Comparison of ENCODE assay signal across 10 cellular contexts in the genomic region with DNA sequence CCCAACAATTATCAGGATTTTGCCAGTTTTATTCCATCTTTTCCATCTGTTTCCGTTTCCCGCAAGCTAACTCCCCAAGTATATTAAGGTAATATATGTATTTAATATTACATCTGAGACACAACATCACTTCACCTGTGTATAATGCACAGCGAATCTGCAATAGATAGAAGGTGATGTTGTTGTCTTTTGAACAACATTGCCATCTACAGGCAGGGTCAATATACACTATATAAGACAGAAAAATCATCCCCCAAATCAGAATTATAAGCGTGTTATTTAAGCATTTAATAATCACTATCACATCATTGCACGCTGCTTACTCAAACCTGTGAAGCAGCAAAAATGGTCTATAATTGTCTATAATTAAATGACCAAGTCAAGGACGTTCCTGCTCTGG.
DNase-seq lines count a peak whose midpoint lies in the region; ATAC-seq and TF ChIP-seq lines count a peak whose summit lies in the region.
"Had no signal": no experiment of that assay in that cellular context is flagged by ENCODE, and none has a peak within 500 bp of the region (broad histone marks: within the 10 kb centered on the region; RNA-seq: fewer than 3 reads in every experiment).

No MANE protein-coding gene starts in this region.

- H3K27ac ChIP-seq in dorsolateral prefrontal cortex, result no peak overlapping the region
- H3K27ac ChIP-seq: uterus had no signal

- peak in 45 of 56 donors; percentile 20 to 72 (median 46) for TF ChIP-seq CTCF in dorsolateral prefrontal cortex (IDR thresholded peaks at IDR 0.05 in 54 of 56, conservative IDR thresholded peaks at IDR 0.05 in 2 of 56; ENCODE audit: low read depth in 1 of 56, partially characterized antibody in 56 of 56)

- no peak for ATAC-seq in GM19467 (IDR thresholded peaks at IDR 0.05; ENCODE audit: unreplicated experiment)

- peaks cover 0 to 5% (median 0%) of the 10 kb centered on the region in 45 donors for H3K27me3 ChIP-seq in dorsolateral prefrontal cortex
- H3K27me3 ChIP-seq: uterus had no signal

- DNase-seq in NCI-H1417 (lab: John Stamatoyannopoulos, UW) (peak; percentile 17 to 71 (median 59)), NCI-H1417 treated with DMSO at 0.1 percent for 48 hours (lab: John Stamatoyannopoulos, UW) (no peak), NCI-H345 (lab: John Stamatoyannopoulos, UW) (peak; percentile 35), dorsolateral prefrontal cortex (no peak), pons (ENCODE audit: low spot score) (peak; percentile 20), T-helper 9 cell (no peak)
- DNase-seq in stimulated activated CD4-positive, alpha-beta T cell treated with anti-CD3 and anti-CD28 coated beads, Interleukin-2, amount 100 ng/mL, for 24 hours, result no peak
- DNase-seq: stimulated activated CD4-positive, alpha-beta T cell treated with anti-CD3 and anti-CD28 coated beads, Interleukin-12 subunit alpha, Interleukin-12 subunit beta, amount 100 ng/mL, for 4 hours; uterus had no signal

- no peak overlapping the region for H3K4me3 ChIP-seq in dorsolateral prefrontal cortex
- H3K4me3 ChIP-seq: uterus had no signal

- intact Hi-C loops in dorsolateral prefrontal cortex (cut with DNase I), result loop anchor here (2.0 to 5.0 kb wide), 2 partner anchors 566 kb away; no protein-coding TSS in a partner anchor

Comparison
In these comparisons a context has a peak if more than half of its experiments do, and no peak if none do; other contexts are left out.
1. DNase-seq: peak in NCI-H1417 (3 of 3), NCI-H345 (single experiment) and pons (single experiment); none in NCI-H1417 treated with DMSO at 0.1 percent for 48 hours (single experiment), dorsolateral prefrontal cortex (0 of 10), stimulated activated CD4-positive, alpha-beta T cell treated with anti-CD3 and anti-CD28 coated beads, Interleukin-2, amount 100 ng/mL, for 24 hours (0 of 2) and T-helper 9 cell (single experiment).